9 cellular contexts compared by ENCODE assay signal in the genomic region with DNA sequence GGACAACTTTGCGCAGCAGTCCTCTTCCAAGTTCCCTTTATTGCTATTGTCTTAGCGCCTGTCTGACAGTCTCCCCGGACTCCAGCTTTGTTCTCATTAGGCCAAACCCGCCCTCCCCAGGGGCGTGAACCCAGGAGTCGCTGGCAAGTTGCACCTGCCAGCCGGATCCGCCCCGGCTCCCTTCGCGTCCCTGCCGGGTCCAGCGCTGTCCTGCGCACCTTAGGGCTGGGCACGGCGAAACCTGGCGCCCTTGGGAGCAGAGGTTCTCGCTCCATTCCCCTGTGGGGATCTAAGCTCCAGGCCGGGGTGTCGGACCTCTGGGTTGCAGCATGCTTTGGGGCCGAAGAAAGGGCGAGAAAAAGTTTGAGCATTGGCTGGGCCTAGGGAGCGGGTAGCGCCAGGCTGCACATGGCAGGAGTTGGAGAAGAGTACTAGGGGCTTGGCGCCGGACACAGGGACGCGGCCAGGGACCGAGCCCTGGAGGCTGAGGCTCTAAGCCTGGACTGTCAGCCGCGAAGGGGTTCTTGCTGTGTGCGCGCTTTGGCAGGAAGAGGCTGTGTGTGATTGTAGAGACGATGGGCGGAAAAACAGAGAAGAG.
DNase-seq lines count a peak whose midpoint lies in the region; ATAC-seq and TF ChIP-seq lines count a peak whose summit lies in the region.
"Had no signal": no experiment of that assay in that cellular context is flagged by ENCODE, and none has a peak within 500 bp of the region (broad histone marks: within the 10 kb centered on the region; RNA-seq: fewer than 3 reads in every experiment).

No MANE protein-coding gene starts in this region.

- no peaks in the 10 kb centered on the region for H3K4me1 Mint-ChIP-seq in T-helper 17 cell
- peaks cover 2% of the 10 kb centered on the region for H3K4me1 Mint-ChIP-seq in activated CD4-positive, alpha-beta T cell treated with anti-CD3 and anti-CD28 coated beads, Interleukin-2, amount 10 ng/mL, durations not matched to agents 7 days and 5 days
- H3K4me1 Mint-ChIP-seq: memory B cell had no signal

- peaks cover 19% of the 10 kb centered on the region for H3K27me3 Mint-ChIP-seq in T-helper 17 cell
- H3K27me3 Mint-ChIP-seq in activated CD4-positive, alpha-beta T cell treated with anti-CD3 and anti-CD28 coated beads, Interleukin-2, amount 10 ng/mL, durations not matched to agents 7 days and 5 days, result peaks cover 25% of the 10 kb centered on the region

- peak overlapping the region in 1 of 5 donors; percentile 8 for H3K9ac ChIP-seq in subcutaneous abdominal adipose tissue (ENCODE audit: low read length in 5 of 5)

- H3K9me3 Mint-ChIP-seq in activated CD4-positive, alpha-beta T cell treated with anti-CD3 and anti-CD28 coated beads, Interleukin-2, amount 10 ng/mL, durations not matched to agents 7 days and 5 days, result no peaks in the 10 kb centered on the region

- H3K4me1 ChIP-seq in body of pancreas (peaks cover 19% of the 10 kb centered on the region), subcutaneous abdominal adipose tissue (ENCODE audit: control insufficient read depth in 5 of 5, insufficient read depth in 5 of 5, low read length in 5 of 5) (peaks cover 0 to 19% (median 15%) of the 10 kb centered on the region in 5 donors)

- H3K9me3 ChIP-seq in body of pancreas, result no peaks in the 10 kb centered on the region
- no peaks in the 10 kb centered on the region for H3K9me3 ChIP-seq in subcutaneous abdominal adipose tissue (ENCODE audit: control insufficient read depth in 5 of 5, low read length in 5 of 5)
- H3K9me3 ChIP-seq in T-helper 17 cell (ENCODE audit: control insufficient read depth, low read length, poor library complexity, severe bottlenecking), result no peaks in the 10 kb centered on the region

- 0 to 1% methylated on average over 32 to 35 of the region's 35 CpGs for WGBS in body of pancreas, 2 donors

- intact Hi-C loops in body of pancreas (cut with DNase I), result no loop called here

- H3K4me3 Mint-ChIP-seq in T-helper 17 cell, result no peak overlapping the region
- H3K4me3 Mint-ChIP-seq in activated CD4-positive, alpha-beta T cell treated with anti-CD3 and anti-CD28 coated beads, Interleukin-2, amount 10 ng/mL, durations not matched to agents 7 days and 5 days, result no peak overlapping the region
- H3K4me3 Mint-ChIP-seq: memory B cell had no signal

- CTCF ChIA-PET in activated CD4-positive, alpha-beta T cell treated with anti-CD3 and anti-CD28 coated beads, Interleukin-2, amount 10 ng/mL, durations not matched to agents 7 days and 5 days (lab: Charles Lee), result no interaction called here

- no peaks in the 10 kb centered on the region for H3K27me3 ChIP-seq in body of pancreas
- H3K27me3 ChIP-seq in subcutaneous abdominal adipose tissue (ENCODE audit: control insufficient read depth in 5 of 5, insufficient read depth in 4 of 5, low read length in 5 of 5), result peaks cover 0 to 14% (median 11%) of the 10 kb centered on the region in 5 donors

- TF ChIP-seq CTCF in body of pancreas (IDR thresholded peaks at IDR 0.05), result no peak

- H3K36me3 Mint-ChIP-seq in T-helper 17 cell (ENCODE audit: low read depth), result no peaks in the 10 kb centered on the region
- no peaks in the 10 kb centered on the region for H3K36me3 Mint-ChIP-seq in activated CD4-positive, alpha-beta T cell treated with anti-CD3 and anti-CD28 coated beads, Interleukin-2, amount 10 ng/mL, durations not matched to agents 7 days and 5 days (ENCODE audit: low read depth)
- H3K36me3 Mint-ChIP-seq: memory B cell had no signal

- peak; percentile 28 for ATAC-seq in HG02642 (IDR thresholded peaks at IDR 0.05; ENCODE audit: poor library complexity, unreplicated experiment)
- peak; percentile 71 for ATAC-seq in body of pancreas
- ATAC-seq in HG02763 (IDR thresholded peaks at IDR 0.05; ENCODE audit: unreplicated experiment), result no peak
- ATAC-seq in T-helper 17 cell, result no peak

- POLR2A ChIA-PET in activated CD4-positive, alpha-beta T cell treated with anti-CD3 and anti-CD28 coated beads, Interleukin-2, amount 10 ng/mL, durations not matched to agents 7 days and 5 days (lab: Charles Lee), result no interaction called here

- no peak overlapping the region for H3K27ac Mint-ChIP-seq in T-helper 17 cell
- H3K27ac Mint-ChIP-seq in activated CD4-positive, alpha-beta T cell treated with anti-CD3 and anti-CD28 coated beads, Interleukin-2, amount 10 ng/mL, durations not matched to agents 7 days and 5 days, result no peak overlapping the region
- H3K27ac Mint-ChIP-seq: memory B cell had no signal

- H3K4me3 ChIP-seq in body of pancreas, result peak overlapping the region in 1 of 2 donors; percentile 20
- peak overlapping the region; percentile 54 to 67 (median 56) for H3K4me3 ChIP-seq in subcutaneous abdominal adipose tissue (ENCODE audit: low read depth in 1 of 5, low read length in 5 of 5)

- no peaks in the 10 kb centered on the region for H3K36me3 ChIP-seq in body of pancreas (replicated peaks in 1 of 2; ENCODE audit: insufficient read depth in 1 of 2, low read depth in 2 of 2)
- no peaks in the 10 kb centered on the region for H3K36me3 ChIP-seq in subcutaneous abdominal adipose tissue (ENCODE audit: control insufficient read depth in 5 of 5, insufficient read depth in 5 of 5, low read length in 5 of 5)

- H3K27ac ChIP-seq in body of pancreas (no peak overlapping the region), subcutaneous abdominal adipose tissue (ENCODE audit: low read depth, low read length) (no peak overlapping the region)

- TF ChIP-seq POLR2A in body of pancreas (IDR thresholded peaks at IDR 0.05), result no peak

- DNase-seq in body of pancreas (peak; percentile 22 to 57 (median 30)), islet precursor cell (peak; percentile 65), HuH-7.5 (ENCODE audit: low spot score) (no peak), T-helper 17 cell (no peak)
- DNase-seq in activated CD4-positive, alpha-beta T cell treated with anti-CD3 and anti-CD28 coated beads, Interleukin-2, amount 10 ng/mL, durations not matched to agents 7 days and 5 days, result no peak

Comparison
In these comparisons a context has a peak if more than half of its experiments do, and no peak if none do; other contexts are left out.
1. ATAC-seq: peak in HG02642 (single experiment) and body of pancreas (single experiment); none in HG02763 (single experiment) and T-helper 17 cell (single experiment).
2. DNase-seq: peak in body of pancreas (4 of 4) and islet precursor cell (single experiment); none in HuH-7.5 (single experiment), T-helper 17 cell (0 of 3) and activated CD4-positive, alpha-beta T cell treated with anti-CD3 and anti-CD28 coated beads, Interleukin-2, amount 10 ng/mL, durations not matched to agents 7 days and 5 days (single experiment).